15 cellular contexts compared by ENCODE assay signal in the genomic region with DNA sequence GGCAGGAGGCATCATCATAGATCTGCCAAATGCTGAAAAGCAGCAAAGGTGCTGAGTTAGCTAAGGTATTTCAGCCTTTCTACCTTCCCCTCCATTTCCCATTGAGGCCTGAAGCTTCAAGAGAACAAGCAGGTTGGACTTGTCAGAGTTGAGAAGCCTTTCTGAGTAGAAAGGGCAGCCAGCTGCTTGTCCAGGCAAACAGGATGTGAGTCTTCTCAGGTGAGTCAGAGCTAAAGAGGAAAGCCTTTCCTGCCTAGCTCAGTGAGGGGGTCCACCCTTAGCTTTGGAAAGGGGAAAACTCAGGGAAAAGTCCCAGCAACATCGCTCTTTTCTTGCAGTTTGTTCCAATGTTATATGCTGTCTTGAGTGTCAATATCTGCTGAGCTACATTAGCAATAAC. TPM values are rescaled to one million over a fixed set of nuclear protein-coding genes. Genes with fewer than 3 reads are reported as not detected.
DNase-seq lines count a peak whose midpoint lies in the region; ATAC-seq and TF ChIP-seq lines count a peak whose summit lies in the region.
"Had no signal": no experiment of that assay in that cellular context is flagged by ENCODE, and none has a peak within 500 bp of the region (broad histone marks: within the 10 kb centered on the region; RNA-seq: fewer than 3 reads in every experiment).

No MANE protein-coding gene starts in this region.

- 88 to 100% methylated on average over 1 of the region's 1 CpG for WGBS in endodermal cell (ENCODE audit: insufficient coverage in 1 of 2, insufficient read length in 1 of 2), 2 experiments

- H3K9ac ChIP-seq in OCI-LY3 (ENCODE audit: low read length) (no peak overlapping the region), endodermal cell (ENCODE audit: extremely low read depth, low read length, poor library complexity, severe bottlenecking) (no peak overlapping the region)

- H3K36me3 Mint-ChIP-seq in endodermal cell (ENCODE audit: low read depth) (no peaks in the 10 kb centered on the region), CD14-positive monocyte (no peaks in the 10 kb centered on the region)
- peaks cover 0 to 6% of the 10 kb centered on the region in 2 donors for H3K36me3 Mint-ChIP-seq in stimulated activated naive B cell treated with anti-CD40 and anti-IgM and Interleukin-4, amounts not matched to agents 10 μg/mL and 1 μg/mL and 100 μg/mL, for 72 hours

- H3K4me3 ChIP-seq in OCI-LY3 (ENCODE audit: low read length), result no peak overlapping the region
- H3K4me3 ChIP-seq in endodermal cell (ENCODE audit: low read length), result no peak overlapping the region
- H3K4me3 ChIP-seq in A673 (ENCODE audit: low read depth, low read length, poor library complexity, severe bottlenecking), result no peak overlapping the region
- H3K4me3 ChIP-seq: cardiac muscle cell, upper lobe of left lung had no signal

- H3K4me1 ChIP-seq in OCI-LY3 (ENCODE audit: low read length) (peaks cover 23% of the 10 kb centered on the region), endodermal cell (ENCODE audit: control insufficient read depth, insufficient read depth, low read length) (no peaks in the 10 kb centered on the region), A673 (ENCODE audit: insufficient read depth, low read length, poor library complexity, severe bottlenecking) (no peaks in the 10 kb centered on the region)

- H3K9me3 Mint-ChIP-seq in endodermal cell (no peaks in the 10 kb centered on the region), CD14-positive monocyte (peaks cover 0 to 3% (median 0%) of the 10 kb centered on the region in 7 donors)
- no peaks in the 10 kb centered on the region for H3K9me3 Mint-ChIP-seq in stimulated activated naive B cell treated with anti-CD40 and anti-IgM and Interleukin-4, amounts not matched to agents 10 μg/mL and 1 μg/mL and 100 μg/mL, for 72 hours
- H3K9me3 Mint-ChIP-seq: activated B cell treated with CpG ODN at 0.5 μM for 24 hours had no signal

- peak; percentile 25 for DNase-seq in NK-92 treated with Interleukin-12 subunit alpha and Interleukin-12 subunit beta, amount 100 ng/mL, for 24 hours (lab: John Stamatoyannopoulos, UW)
- DNase-seq in NK-92 (lab: John Stamatoyannopoulos, UW; ENCODE audit: unreplicated experiment), result no peak
- peak; percentile 56 for DNase-seq in endodermal cell
- DNase-seq in stimulated activated naive B cell treated with anti-CD40 and anti-IgM and Interleukin-4, amounts not matched to agents 10 μg/mL and 1 μg/mL and 100 μg/mL, for 72 hours, result no peak
- DNase-seq in CD14-positive monocyte (ENCODE audit: low spot score), result no peak
- DNase-seq in A673 (ENCODE audit: low spot score), result no peak
- no peak for DNase-seq in NCI-H526 (lab: John Stamatoyannopoulos, UW)
- DNase-seq: activated B cell treated with CpG ODN at 0.5 μM for 24 hours; hypothalamus; NCI-H2171; stimulated activated CD4-positive, alpha-beta T cell treated with anti-CD3 and anti-CD28 coated beads, Interleukin-4, amount 100 ng/mL, for 24 hours had no signal

- no peaks in the 10 kb centered on the region for H3K79me2 ChIP-seq in OCI-LY3 (ENCODE audit: low read length)

- H3K4me1 Mint-ChIP-seq in endodermal cell (peaks cover 4% of the 10 kb centered on the region), CD14-positive monocyte (peaks cover 4% of the 10 kb centered on the region)
- H3K4me1 Mint-ChIP-seq in stimulated activated naive B cell treated with anti-CD40 and anti-IgM and Interleukin-4, amounts not matched to agents 10 μg/mL and 1 μg/mL and 100 μg/mL, for 72 hours, result peaks cover 16 to 20% of the 10 kb centered on the region in 2 donors

- no TSS peak for BruUV-seq in A673 (replicated peaks; lab: Mats Ljungman, UMichigan)

- H3K27ac Mint-ChIP-seq in endodermal cell (no peak overlapping the region), CD14-positive monocyte (no peak overlapping the region)
- no peak overlapping the region for H3K27ac Mint-ChIP-seq in stimulated activated naive B cell treated with anti-CD40 and anti-IgM and Interleukin-4, amounts not matched to agents 10 μg/mL and 1 μg/mL and 100 μg/mL, for 72 hours
- H3K27ac Mint-ChIP-seq: activated B cell treated with CpG ODN at 0.5 μM for 24 hours had no signal

- POLR2A ChIA-PET in A673 (lab: Charles Lee; ENCODE audit: low non-redundant PET), result no interaction called here

- H3K4me3 Mint-ChIP-seq in endodermal cell (no peak overlapping the region), CD14-positive monocyte (no peak overlapping the region)
- H3K4me3 Mint-ChIP-seq in stimulated activated naive B cell treated with anti-CD40 and anti-IgM and Interleukin-4, amounts not matched to agents 10 μg/mL and 1 μg/mL and 100 μg/mL, for 72 hours, result no peak overlapping the region
- H3K4me3 Mint-ChIP-seq: activated B cell treated with CpG ODN at 0.5 μM for 24 hours had no signal

- peak; percentile 75 to 88 for ATAC-seq in stimulated activated naive B cell treated with anti-CD40 and anti-IgM and Interleukin-4, amounts not matched to agents 10 μg/mL and 1 μg/mL and 100 μg/mL, for 72 hours (replicated peaks)

- TF ChIP-seq CTCF in OCI-LY3 (IDR thresholded peaks at IDR 0.05; ENCODE audit: low read depth, low read length), result no peak
- TF ChIP-seq CTCF in endodermal cell (conservative IDR thresholded peaks at IDR 0.05), result no peak
- TF ChIP-seq CTCF in CD14-positive monocyte (IDR thresholded peaks at IDR 0.05), result no peak
- TF ChIP-seq CTCF in A673 (conservative IDR thresholded peaks at IDR 0.05; ENCODE audit: low read depth, low read length), result no peak

- H4K20me1 ChIP-seq in OCI-LY3 (ENCODE audit: insufficient read depth, low read length), result no peaks in the 10 kb centered on the region

- intact Hi-C loops in CD14-positive monocyte (cut with micrococcal nuclease), result no loop called here
- intact Hi-C loops in A673 (cut with micrococcal nuclease; ENCODE audit: unreplicated experiment), result no loop called here

- H2AFZ ChIP-seq in OCI-LY3 (ENCODE audit: low read depth, low read length), result no peak overlapping the region

- H3K27me3 Mint-ChIP-seq in endodermal cell (ENCODE audit: insufficient read depth) (peaks cover 17% of the 10 kb centered on the region), CD14-positive monocyte (ENCODE audit: low read depth in 3 of 3) (peaks cover 2 to 8% (median 4%) of the 10 kb centered on the region in 3 donors)
- peaks cover 31 to 35% of the 10 kb centered on the region in 2 donors for H3K27me3 Mint-ChIP-seq in stimulated activated naive B cell treated with anti-CD40 and anti-IgM and Interleukin-4, amounts not matched to agents 10 μg/mL and 1 μg/mL and 100 μg/mL, for 72 hours

- no peaks in the 10 kb centered on the region for H3K9me3 ChIP-seq in OCI-LY3 (ENCODE audit: insufficient read depth, low read length)
- H3K9me3 ChIP-seq in endodermal cell (ENCODE audit: control insufficient read depth, low read length), result no peaks in the 10 kb centered on the region
- H3K9me3 ChIP-seq in A673 (ENCODE audit: low read depth, low read length, poor library complexity, severe bottlenecking), result no peaks in the 10 kb centered on the region
- H3K9me3 ChIP-seq: upper lobe of left lung had no signal

- peaks cover 7% of the 10 kb centered on the region; the same call in 1 of the 2 replicates for H3K27me3 ChIP-seq in OCI-LY3 (ENCODE audit: low read depth, low read length)
- peaks cover 21% of the 10 kb centered on the region for H3K27me3 ChIP-seq in endodermal cell (ENCODE audit: control insufficient read depth, insufficient read depth, low read length, poor library complexity, severe bottlenecking)
- peaks cover 55% of the 10 kb centered on the region for H3K27me3 ChIP-seq in A673 (replicated peaks; ENCODE audit: insufficient read depth, low read depth, low read length, poor library complexity)
- H3K27me3 ChIP-seq: upper lobe of left lung had no signal

- H3K4me2 ChIP-seq in OCI-LY3 (ENCODE audit: low read length), result peak overlapping the region; percentile 24; the same call in 1 of the 2 replicates

- no peak overlapping the region for H3K27ac ChIP-seq in OCI-LY3 (ENCODE audit: low read length)
- H3K27ac ChIP-seq in endodermal cell (ENCODE audit: low read depth, low read length), result no peak overlapping the region
- no peak overlapping the region for H3K27ac ChIP-seq in A673 (ENCODE audit: low read depth, low read length, poor library complexity, severe bottlenecking)
- H3K27ac ChIP-seq: cardiac muscle cell had no signal

- CTCF ChIA-PET in A673 (lab: Charles Lee), result no interaction called here

- H3K36me3 ChIP-seq in OCI-LY3 (replicated peaks; ENCODE audit: low read depth, low read length) (no peaks in the 10 kb centered on the region), endodermal cell (ENCODE audit: control insufficient read depth, insufficient read depth, low read length) (no peaks in the 10 kb centered on the region), A673 (ENCODE audit: insufficient read depth, low read length, poor library complexity, severe bottlenecking) (no peaks in the 10 kb centered on the region)
- H3K36me3 ChIP-seq: cardiac muscle cell, upper lobe of left lung had no signal

RNA-seq across cellular contexts. Expression of gene MPZL2, which starts 13.2 kb away (rescaled TPM):
- total RNA-seq in endodermal cell (1 to 10 TPM; 3.2 to 4.4 TPM), A673 (2021) (not detected in 2 replicates)
- polyA plus RNA-seq in endodermal cell (2013, experiment 1 of 2), result 1.1 TPM
- 0.33 TPM for polyA plus RNA-seq in endodermal cell (2013, experiment 2 of 2)
- polyA plus RNA-seq in CD14-positive monocyte, result 10 to 100 TPM in 1 of 2 donors, 1 to 10 TPM in 1; 8.0 to 18.6 TPM
- total RNA-seq: activated B cell treated with CpG ODN at 0.5 μM for 24 hours, cardiac muscle cell had no signal
- polyA plus RNA-seq: neural cell had no signal

RNA-seq across cellular contexts. Expression of gene MPZL3, which starts 25.1 kb away (rescaled TPM):
- 1 to 10 TPM; 4.1 to 5.7 TPM for total RNA-seq in endodermal cell
- 0.32 TPM for polyA plus RNA-seq in endodermal cell (2013, experiment 1 of 2)
- 0.54 TPM for polyA plus RNA-seq in endodermal cell (2013, experiment 2 of 2)
- 1 to 10 TPM; 4.2 to 8.5 TPM for polyA plus RNA-seq in CD14-positive monocyte
- total RNA-seq in A673 (2021), result 0.33 and 0.52 TPM in 2 replicates

RNA-seq across cellular contexts. Expression of gene CD3E, which starts 27.2 kb away (rescaled TPM):
- total RNA-seq in endodermal cell (under 1 TPM in 1 of 2 donors, not detected in 1; 0.29 TPM), A673 (2021) (not detected in 2 replicates)
- not detected for polyA plus RNA-seq in endodermal cell (2013, experiment 1 of 2)
- polyA plus RNA-seq in endodermal cell (2013, experiment 2 of 2), result not detected
- polyA plus RNA-seq in CD14-positive monocyte, result 1 to 10 TPM; 1.5 to 1.6 TPM
- total RNA-seq: cardiac muscle cell had no signal
- polyA plus RNA-seq: cardiac muscle cell, neural cell had no signal

RNA-seq across cellular contexts. Expression of gene JAML, which starts 52.5 kb away (rescaled TPM):
- total RNA-seq in endodermal cell, result under 1 TPM; 0.40 to 0.55 TPM
- polyA plus RNA-seq in endodermal cell (2013, experiment 1 of 2), result not detected
- not detected for polyA plus RNA-seq in endodermal cell (2013, experiment 2 of 2)
- 100 to 1,000 TPM; 748 to 968 TPM for polyA plus RNA-seq in CD14-positive monocyte
- total RNA-seq in A673 (2021), result not detected in 2 replicates
- total RNA-seq: cardiac muscle cell had no signal
- polyA plus RNA-seq: cardiac muscle cell had no signal

Comparison
In these comparisons a context has a peak if more than half of its experiments do, and no peak if none do; other contexts are left out.
1. DNase-seq: peak in NK-92 treated with Interleukin-12 subunit alpha and Interleukin-12 subunit beta, amount 100 ng/mL, for 24 hours (single experiment) and endodermal cell (single experiment); none in NK-92 (single experiment), stimulated activated naive B cell treated with anti-CD40 and anti-IgM and Interleukin-4, amounts not matched to agents 10 μg/mL and 1 μg/mL and 100 μg/mL, for 72 hours (single experiment), CD14-positive monocyte (single experiment), A673 (single experiment) and NCI-H526 (0 of 2).